ENCODE assay signal across 19 cellular contexts in the genomic region with DNA sequence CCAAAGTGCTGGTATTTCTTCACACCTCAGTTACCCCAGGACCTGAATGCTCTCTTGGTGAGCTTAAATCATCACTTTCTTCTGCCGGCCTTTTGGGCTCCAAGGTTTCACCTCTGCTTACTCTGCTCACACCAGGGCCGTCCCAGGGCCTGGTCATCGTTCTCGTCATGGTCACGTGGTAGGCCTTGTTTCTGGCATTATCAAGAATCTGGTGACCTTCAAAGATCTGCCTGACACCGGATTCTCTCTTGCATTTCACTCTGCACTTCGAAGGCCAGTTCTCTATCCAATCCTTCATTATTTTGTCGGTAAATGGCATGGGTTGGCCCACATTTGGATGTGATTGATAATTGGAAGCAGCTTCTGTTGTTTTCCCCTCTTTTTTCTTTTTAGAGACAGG.
"Had no signal": no experiment of that assay in that cellular context is flagged by ENCODE, and none has a peak within 500 bp of the region (broad histone marks: within the 10 kb centered on the region; RNA-seq: fewer than 3 reads in every experiment).

No MANE protein-coding gene starts in this region.

- DNase-seq: IMR-90, Kasumi-1, MM.1S, NCI-H1092 treated with DMSO at 0.1 percent for 48 hours, NCI-H187, NCI-H2029, NCI-H2081 treated with DMSO at 0.1 percent for 48 hours, NCI-H2171, NCI-H226, NCI-H446, NCI-H510A, NCI-H524 treated with DMSO at 0.1 percent for 48 hours, NCI-H774, Right ventricle myocardium superior, RPMI8226, SIG-M5 had no signal

- H3K4me2 ChIP-seq: KMS-11 had no signal

- H3K9me3 ChIP-seq: SJSA1 had no signal

- H3K9ac ChIP-seq: KMS-11 had no signal

- H3K4me1 ChIP-seq: SJSA1 had no signal

- H3K36me3 ChIP-seq: SJSA1 had no signal

- H3K27ac ChIP-seq: KMS-11, SJSA1, SK-N-MC had no signal

- H3K4me3 ChIP-seq: SJSA1, SK-N-MC had no signal
